In genomic region chr12:117005417-117006046, GRCh38 we compare ENCODE assay signal across 1 cellular context.
TF ChIP-seq lines count a peak whose summit lies in the region.

No MANE protein-coding gene starts in this region.

TF ChIP-seq in H1, 55 proteins besides CTCF, POLR2A, EP300 and RAD21:
- TF ChIP-seq GTF2F1 (IDR thresholded peaks at IDR 0.05; ENCODE audit: borderline replicate concordance, low read depth, low read length), result no peak
- TF ChIP-seq CHD2 (IDR thresholded peaks at IDR 0.05; ENCODE audit: low read length), result no peak
- no peak for TF ChIP-seq CBX5 (IDR thresholded peaks at IDR 0.05; ENCODE audit: low read depth, low read length)
- TF ChIP-seq SUZ12 (IDR thresholded peaks at IDR 0.05; ENCODE audit: low read length), result no peak
- no peak for TF ChIP-seq TEAD4 (IDR thresholded peaks at IDR 0.05; ENCODE audit: low read depth, low read length)
- TF ChIP-seq KDM1A (IDR thresholded peaks at IDR 0.05; ENCODE audit: borderline replicate concordance, low read length), result no peak
- TF ChIP-seq EZH2 (IDR thresholded peaks at IDR 0.05; ENCODE audit: low read depth, low read length, severe bottlenecking), result no peak
- TF ChIP-seq ATF2 (IDR thresholded peaks at IDR 0.05; ENCODE audit: low read length), result no peak
- no peak for TF ChIP-seq PHF8 (conservative IDR thresholded peaks at IDR 0.05; ENCODE audit: low read depth, low read length)
- no peak for TF ChIP-seq MAFK (IDR thresholded peaks at IDR 0.05; ENCODE audit: low read depth, low read length)
- no peak for TF ChIP-seq SAP30 (IDR thresholded peaks at IDR 0.05; ENCODE audit: insufficient read depth, insufficient replicate concordance, low read length)
- no peak for TF ChIP-seq CTBP2 (IDR thresholded peaks at IDR 0.05; ENCODE audit: borderline replicate concordance, insufficient read depth, insufficient read length, low read length)
- TF ChIP-seq RBBP5 (IDR thresholded peaks at IDR 0.05; ENCODE audit: borderline replicate concordance, low read depth, low read length), result no peak
- no peak for TF ChIP-seq SIRT6 (IDR thresholded peaks at IDR 0.05; ENCODE audit: low read length)
- no peak for TF ChIP-seq YY1 (IDR thresholded peaks at IDR 0.05; ENCODE audit: low read depth, low read length)
